8 cellular contexts compared by ENCODE assay signal in genomic region chr12:15899282-15899870, GRCh38. TPM values are rescaled to one million over a fixed set of nuclear protein-coding genes. Genes with fewer than 3 reads are reported as not detected.
A peak's percentile ranks its signal among the peaks of the same experiment; 100 is the strongest.
DNase-seq lines count a peak whose midpoint lies in the region; ATAC-seq and TF ChIP-seq lines count a peak whose summit lies in the region.

No MANE protein-coding gene starts in this region.

- H3K9me3 ChIP-seq in Caco-2: no peaks in the 10 kb centered on the region

- no peaks in the 10 kb centered on the region for H3K27me3 Mint-ChIP-seq in Caco-2 (ENCODE audit: insufficient read depth, unreplicated experiment)
- no peaks in the 10 kb centered on the region for H3K27me3 Mint-ChIP-seq in brain
- no peaks in the 10 kb centered on the region for H3K27me3 Mint-ChIP-seq in mesothelial cell of epicardium (ENCODE audit: low read depth)

- TF ChIP-seq CTCF in Caco-2 (IDR thresholded peaks at IDR 0.05; ENCODE audit: insufficient read depth in 1 of 2, low read depth in 1 of 2, low read length in 1 of 2, severe bottlenecking in 1 of 2, unreplicated experiment in 1 of 2) (peak; percentile 70 to 88), brain (conservative IDR thresholded peaks at IDR 0.05) (peak; percentile 73 to 85), mesothelial cell of epicardium (IDR thresholded peaks at IDR 0.05; ENCODE audit: unreplicated experiment) (peak; percentile 78)

- H3K4me3 Mint-ChIP-seq in Caco-2 (ENCODE audit: unreplicated experiment) (no peak overlapping the region), brain (no peak overlapping the region), mesothelial cell of epicardium (no peak overlapping the region)

- H3K36me3 Mint-ChIP-seq in Caco-2 (ENCODE audit: insufficient read depth, unreplicated experiment) (peaks cover 89% of the 10 kb centered on the region), brain (peaks cover 61% of the 10 kb centered on the region), mesothelial cell of epicardium (peaks cover 28% of the 10 kb centered on the region)

- no peaks in the 10 kb centered on the region for H3K4me1 Mint-ChIP-seq in Caco-2 (ENCODE audit: low read depth, unreplicated experiment)
- no peaks in the 10 kb centered on the region for H3K4me1 Mint-ChIP-seq in brain
- no peaks in the 10 kb centered on the region for H3K4me1 Mint-ChIP-seq in mesothelial cell of epicardium

- no peak overlapping the region for H3K4me3 ChIP-seq in Caco-2 (ENCODE audit: low read depth, low read length)

- POLR2A ChIA-PET in Caco-2 (lab: Charles Lee): interaction anchor here (0.5 kb wide), 1 partner anchor 15 kb away, joined by 5 read pairs; no protein-coding TSS in a partner anchor

- CTCF ChIA-PET in Caco-2 (lab: Charles Lee): interaction anchor here (0.5 to 1.6 kb wide), 7 partner anchors 10 to 188 kb away, joined by 3 to 17 read pairs (median 5); partner anchors contain the start of genes DERA and STRAP

- ATAC-seq in GM18868 (IDR thresholded peaks at IDR 0.05; ENCODE audit: unreplicated experiment): peak; percentile 64
- ATAC-seq in GM21528 (IDR thresholded peaks at IDR 0.05; ENCODE audit: low FRiP score, unreplicated experiment): no peak

- H3K9me3 Mint-ChIP-seq in Caco-2 (ENCODE audit: unreplicated experiment) (no peaks in the 10 kb centered on the region), brain (no peaks in the 10 kb centered on the region), mesothelial cell of epicardium (no peaks in the 10 kb centered on the region)

- no peaks in the 10 kb centered on the region for H3K27me3 ChIP-seq in Caco-2 (replicated peaks; ENCODE audit: control insufficient read depth, insufficient read depth, low read length)

- intact Hi-C loops in Caco-2 (cut with micrococcal nuclease; ENCODE audit: unreplicated experiment): loop anchor here (1.0 kb wide), 4 partner anchors 12 to 367 kb away; partner anchors contain the start of genes DERA and STRAP

- no peaks in the 10 kb centered on the region for H3K4me1 ChIP-seq in Caco-2

- DNase-seq in Caco-2: peak in 1 of 2 experiments; percentile 38
- peak; percentile 70 for DNase-seq in NAMALWA (ENCODE audit: low spot score)
- DNase-seq in mesothelial cell of epicardium (ENCODE audit: low spot score in 2 of 2, unreplicated experiment in 2 of 2): no peak
- no peak for DNase-seq in stimulated activated CD4-positive, alpha-beta T cell treated with anti-CD3 and anti-CD28 coated beads, Interleukin-2, amount 100 ng/mL, for 24 hours
- DNase-seq in effector CD8-positive, alpha-beta T cell (lab: John Stamatoyannopoulos, UW): no peak

- H3K27ac Mint-ChIP-seq in Caco-2 (ENCODE audit: unreplicated experiment): no peak overlapping the region
- H3K27ac Mint-ChIP-seq in brain: peak overlapping the region in 4 of 5 experiments; percentile 19 to 56 (median 40)
- H3K27ac Mint-ChIP-seq in mesothelial cell of epicardium: no peak overlapping the region

- BruUV-seq in Caco-2 (replicated peaks; lab: Mats Ljungman, UMichigan): no TSS peak

- peaks cover 3% of the 10 kb centered on the region; the same call in 1 of the 2 replicates for H3K36me3 ChIP-seq in Caco-2 (ENCODE audit: control insufficient read depth, insufficient read depth, low read length)

RNA-seq across cellular contexts. Expression of gene DERA, which starts 11.8 kb away (rescaled TPM):
- total RNA-seq in Caco-2 (2022) (84.3 and 86.4 TPM in 2 replicates), mesothelial cell of epicardium (17.8 to 20.9 TPM (median 18.4 TPM) in 3 replicates)
- 51.1 TPM for polyA plus RNA-seq in brain (ENCODE audit: insufficient read depth, low read depth, low replicate concordance)

RNA-seq across cellular contexts. Expression of gene STRAP, which starts 17.2 kb away (rescaled TPM):
- total RNA-seq in Caco-2 (2022) (246 and 262 TPM in 2 replicates), mesothelial cell of epicardium (108 to 110 TPM (median 109 TPM) in 3 replicates)
- 111 TPM for polyA plus RNA-seq in brain (ENCODE audit: insufficient read depth, low read depth, low replicate concordance)

Comparison
In these comparisons a context has a peak if more than half of its experiments do, and no peak if none do; other contexts are left out.
1. H3K27ac Mint-ChIP-seq: peak in brain (4 of 5); none in Caco-2 (single experiment) and mesothelial cell of epicardium (single experiment).
2. Peak in every context shown above with its lines, with median percentiles within 50 percentile points of each other: CTCF ChIP-seq.